In the genomic region with DNA sequence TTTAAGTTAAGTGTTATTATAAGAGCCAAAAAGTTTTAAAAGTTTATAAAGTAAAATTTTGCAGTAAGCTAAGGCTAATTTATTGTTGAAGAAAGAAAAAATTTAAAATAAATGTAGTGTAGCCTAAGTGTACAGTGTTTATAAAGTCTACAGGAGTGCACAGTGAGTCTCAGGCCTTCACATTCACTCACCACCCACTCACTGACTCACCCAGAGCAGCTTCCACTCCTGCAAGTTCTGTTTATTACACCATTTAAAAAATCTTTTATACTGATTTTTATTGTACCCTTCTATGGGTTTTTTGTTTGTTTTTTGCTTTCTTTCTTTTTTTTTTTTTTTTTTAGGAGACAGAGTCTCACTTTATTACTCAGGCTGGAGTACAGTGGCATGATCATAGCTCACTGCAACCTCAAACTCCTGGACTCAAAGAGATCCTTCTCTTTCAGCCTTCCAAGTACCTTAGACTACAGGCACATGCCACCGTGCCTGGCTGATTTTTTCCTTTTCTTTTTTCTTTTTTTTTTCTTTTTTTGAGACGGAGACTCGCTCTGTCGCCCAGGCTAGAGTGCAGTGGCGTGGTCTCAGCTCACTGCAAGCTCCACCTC, we compare ENCODE assay signal across 1 cellular context.
TF ChIP-seq lines count a peak whose summit lies in the region.

No MANE protein-coding gene starts in this region.

TF ChIP-seq in HEK293, 187 proteins besides CTCF, POLR2A, EP300 and RAD21:
- TF ChIP-seq, protein P1, sequence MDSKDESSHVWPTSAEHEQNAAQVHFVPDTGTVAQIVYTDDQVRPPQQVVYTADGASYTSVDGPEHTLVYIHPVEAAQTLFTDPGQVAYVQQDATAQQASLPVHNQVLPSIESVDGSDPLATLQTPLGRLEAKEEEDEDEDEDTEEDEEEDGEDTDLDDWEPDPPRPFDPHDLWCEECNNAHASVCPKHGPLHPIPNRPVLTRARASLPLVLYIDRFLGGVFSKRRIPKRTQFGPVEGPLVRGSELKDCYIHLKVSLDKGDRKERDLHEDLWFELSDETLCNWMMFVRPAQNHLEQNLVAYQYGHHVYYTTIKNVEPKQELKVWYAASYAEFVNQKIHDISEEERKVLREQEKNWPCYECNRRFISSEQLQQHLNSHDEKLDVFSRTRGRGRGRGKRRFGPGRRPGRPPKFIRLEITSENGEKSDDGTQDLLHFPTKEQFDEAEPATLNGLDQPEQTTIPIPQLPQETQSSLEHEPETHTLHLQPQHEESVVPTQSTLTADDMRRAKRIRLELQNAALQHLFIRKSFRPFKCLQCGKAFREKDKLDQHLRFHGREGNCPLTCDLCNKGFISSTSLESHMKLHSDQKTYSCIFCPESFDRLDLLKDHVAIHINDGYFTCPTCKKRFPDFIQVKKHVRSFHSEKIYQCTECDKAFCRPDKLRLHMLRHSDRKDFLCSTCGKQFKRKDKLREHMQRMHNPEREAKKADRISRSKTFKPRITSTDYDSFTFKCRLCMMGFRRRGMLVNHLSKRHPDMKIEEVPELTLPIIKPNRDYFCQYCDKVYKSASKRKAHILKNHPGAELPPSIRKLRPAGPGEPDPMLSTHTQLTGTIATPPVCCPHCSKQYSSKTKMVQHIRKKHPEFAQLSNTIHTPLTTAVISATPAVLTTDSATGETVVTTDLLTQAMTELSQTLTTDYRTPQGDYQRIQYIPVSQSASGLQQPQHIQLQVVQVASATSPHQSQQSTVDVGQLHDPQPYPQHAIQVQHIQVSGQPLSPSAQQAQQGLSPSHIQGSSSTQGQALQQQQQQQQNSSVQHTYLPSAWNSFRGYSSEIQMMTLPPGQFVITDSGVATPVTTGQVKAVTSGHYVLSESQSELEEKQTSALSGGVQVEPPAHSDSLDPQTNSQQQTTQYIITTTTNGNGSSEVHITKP (tag by site-specific recombination; IDR thresholded peaks at IDR 0.05) = no peak
- no peak for TF ChIP-seq ZBTB17 (tag by site-specific recombination; IDR thresholded peaks at IDR 0.05)
- no peak for TF ChIP-seq ZNF626 (tag by site-specific recombination; IDR thresholded peaks at IDR 0.05)
- TF ChIP-seq, protein P2, sequence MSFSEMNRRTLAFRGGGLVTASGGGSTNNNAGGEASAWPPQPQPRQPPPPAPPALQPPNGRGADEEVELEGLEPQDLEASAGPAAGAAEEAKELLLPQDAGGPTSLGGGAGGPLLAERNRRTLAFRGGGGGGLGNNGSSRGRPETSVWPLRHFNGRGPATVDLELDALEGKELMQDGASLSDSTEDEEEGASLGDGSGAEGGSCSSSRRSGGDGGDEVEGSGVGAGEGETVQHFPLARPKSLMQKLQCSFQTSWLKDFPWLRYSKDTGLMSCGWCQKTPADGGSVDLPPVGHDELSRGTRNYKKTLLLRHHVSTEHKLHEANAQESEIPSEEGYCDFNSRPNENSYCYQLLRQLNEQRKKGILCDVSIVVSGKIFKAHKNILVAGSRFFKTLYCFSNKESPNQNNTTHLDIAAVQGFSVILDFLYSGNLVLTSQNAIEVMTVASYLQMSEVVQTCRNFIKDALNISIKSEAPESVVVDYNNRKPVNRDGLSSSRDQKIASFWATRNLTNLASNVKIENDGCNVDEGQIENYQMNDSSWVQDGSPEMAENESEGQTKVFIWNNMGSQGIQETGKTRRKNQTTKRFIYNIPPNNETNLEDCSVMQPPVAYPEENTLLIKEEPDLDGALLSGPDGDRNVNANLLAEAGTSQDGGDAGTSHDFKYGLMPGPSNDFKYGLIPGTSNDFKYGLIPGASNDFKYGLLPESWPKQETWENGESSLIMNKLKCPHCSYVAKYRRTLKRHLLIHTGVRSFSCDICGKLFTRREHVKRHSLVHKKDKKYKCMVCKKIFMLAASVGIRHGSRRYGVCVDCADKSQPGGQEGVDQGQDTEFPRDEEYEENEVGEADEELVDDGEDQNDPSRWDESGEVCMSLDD (tag by site-specific recombination; IDR thresholded peaks at IDR 0.05) = no peak
- TF ChIP-seq ZNF221 (tag by site-specific recombination; IDR thresholded peaks at IDR 0.05; ENCODE audit: borderline replicate concordance) = no peak
- TF ChIP-seq ZNF76 (tag by site-specific recombination; IDR thresholded peaks at IDR 0.05; ENCODE audit: borderline replicate concordance, low read depth) = no peak
- no peak for TF ChIP-seq SP3 (tag by site-specific recombination; IDR thresholded peaks at IDR 0.05)
- 0 out of 2 replicates have a peak, but pooled peaks have one; percentile 17 for TF ChIP-seq ZFHX2 (tag by site-specific recombination; conservative IDR thresholded peaks at IDR 0.05)
